ENCODE assay signal across 8 cellular contexts in the genomic region with DNA sequence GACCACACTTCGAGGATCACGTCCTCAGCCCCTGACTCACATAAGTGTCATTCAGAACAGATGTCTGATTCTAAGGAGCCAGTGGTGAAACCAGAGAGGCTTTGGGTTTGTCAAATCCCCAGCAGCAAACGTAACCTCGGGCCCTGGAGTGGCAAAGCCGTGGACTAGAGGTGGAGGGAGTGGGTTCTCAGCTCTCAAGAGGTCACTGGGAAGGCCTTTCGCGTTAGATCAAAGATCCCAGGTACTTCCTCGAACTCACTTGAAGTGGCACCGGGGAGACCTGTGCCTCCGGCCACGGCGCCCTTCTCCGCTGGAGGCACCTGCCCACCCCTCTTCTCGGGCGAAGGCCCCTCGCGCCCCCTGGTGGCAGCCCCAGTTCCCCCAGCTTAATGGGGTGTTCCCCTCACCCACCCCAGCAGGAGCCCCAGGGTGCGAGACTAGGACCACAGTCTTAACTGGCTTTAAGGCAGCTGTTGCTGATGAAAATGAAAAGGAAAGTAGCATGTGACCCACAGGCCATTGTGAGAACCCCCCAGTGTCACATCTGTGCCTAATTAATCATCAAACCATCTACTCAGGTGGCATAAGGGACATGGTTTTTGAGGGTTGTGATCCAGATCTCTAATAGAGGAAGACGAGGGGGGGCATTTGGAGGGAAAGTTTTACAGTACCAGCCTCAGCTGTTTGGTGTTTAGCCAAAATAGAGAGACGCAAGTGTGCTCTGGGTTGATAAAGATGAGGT. TPM values are rescaled to one million over a fixed set of nuclear protein-coding genes. Genes with fewer than 3 reads are reported as not detected.
A peak's percentile ranks its signal among the peaks of the same experiment; 100 is the strongest.
DNase-seq lines count a peak whose midpoint lies in the region; ATAC-seq, FAIRE-seq and TF ChIP-seq lines count a peak whose summit lies in the region.

No MANE protein-coding gene starts in this region.

- H3K4me1 ChIP-seq in BLaER1 (peaks cover 9% of the 10 kb centered on the region), OCI-LY7 (ENCODE audit: insufficient read depth, low read length, poor library complexity, severe bottlenecking) (peaks cover 28% of the 10 kb centered on the region), stomach (peaks cover 9 to 27% (median 17%) of the 10 kb centered on the region in 4 donors)

- peak overlapping the region; percentile 89 for H2AFZ ChIP-seq in OCI-LY7 (ENCODE audit: low read length)

- TF ChIP-seq POLR2A in stomach (IDR thresholded peaks at IDR 0.05): no peak

- H3K4me3 Mint-ChIP-seq in activated T-cell treated with anti-CD3 and anti-CD28 coated beads, Interleukin-2, amount 50 U/mL, for 4 hours: peak overlapping the region; percentile 80
- peak overlapping the region; percentile 80 for H3K4me3 Mint-ChIP-seq in nephron progenitor cell

- TF ChIP-seq CTCF in OCI-LY7 (conservative IDR thresholded peaks at IDR 0.05; ENCODE audit: low read length) (peak; percentile 98), nephron progenitor cell (IDR thresholded peaks at IDR 0.05) (peak; percentile 81), stomach (IDR thresholded peaks at IDR 0.05) (peak in 5 of 7 experiments; percentile 63 to 90 (median 86))

- ATAC-seq in HG03439 (IDR thresholded peaks at IDR 0.05; ENCODE audit: unreplicated experiment): peak; percentile 74
- peak; percentile 79 to 82 for ATAC-seq in activated T-cell treated with anti-CD3 and anti-CD28 coated beads, Interleukin-2, amount 50 U/mL, for 4 hours

- BruUV-seq in OCI-LY7 (replicated peaks; lab: Mats Ljungman, UMichigan): no TSS peak

- POLR2A ChIA-PET in OCI-LY7 (lab: Charles Lee): interaction anchor here (0.9 to 2.3 kb wide), 5 partner anchors 58 to 495 kb away, joined by 3 to 9 read pairs (median 6); no protein-coding TSS in a partner anchor

- no peaks in the 10 kb centered on the region for H3K9me3 Mint-ChIP-seq in activated T-cell treated with anti-CD3 and anti-CD28 coated beads, Interleukin-2, amount 50 U/mL, for 4 hours
- H3K9me3 Mint-ChIP-seq in nephron progenitor cell: no peaks in the 10 kb centered on the region

- H3K79me2 ChIP-seq in OCI-LY7 (ENCODE audit: insufficient read depth, low read depth, low read length): no peaks in the 10 kb centered on the region

- H3K9me3 ChIP-seq in BLaER1 (no peaks in the 10 kb centered on the region), OCI-LY7 (ENCODE audit: low read length) (no peaks in the 10 kb centered on the region), stomach (no peaks in the 10 kb centered on the region)

- FAIRE-seq in GM19239 (lab: Jason Lieb, UNC): peak; percentile 82

- no peak overlapping the region for H3K27ac ChIP-seq in BLaER1
- H3K27ac ChIP-seq in OCI-LY7 (ENCODE audit: low read depth, low read length, poor library complexity, severe bottlenecking): no peak overlapping the region
- H3K27ac ChIP-seq in stomach: peak overlapping the region in 1 of 5 donors; percentile 4

- H3K27ac Mint-ChIP-seq in nephron progenitor cell: no peak overlapping the region

- peaks cover 26% of the 10 kb centered on the region for H3K4me1 Mint-ChIP-seq in activated T-cell treated with anti-CD3 and anti-CD28 coated beads, Interleukin-2, amount 50 U/mL, for 4 hours (ENCODE audit: low read depth)
- H3K4me1 Mint-ChIP-seq in nephron progenitor cell: peaks cover 13% of the 10 kb centered on the region

- H3K4me2 ChIP-seq in BLaER1 (peak overlapping the region; percentile 62), OCI-LY7 (ENCODE audit: low read length) (peak overlapping the region; percentile 64)

- peaks cover 33% of the 10 kb centered on the region for H3K27me3 ChIP-seq in BLaER1
- peaks cover 0 to 46% (median 15%) of the 10 kb centered on the region in 3 donors for H3K27me3 ChIP-seq in stomach

- TF ChIP-seq EP300 in stomach (IDR thresholded peaks at IDR 0.05): no peak

- CTCF ChIA-PET in OCI-LY7 (lab: Charles Lee; ENCODE audit: unreplicated experiment): interaction anchor here (0.6 to 1.6 kb wide), 2 partner anchors 30 to 65 kb away, joined by 5 to 9 read pairs; no protein-coding TSS in a partner anchor

- H3K27me3 Mint-ChIP-seq in activated T-cell treated with anti-CD3 and anti-CD28 coated beads, Interleukin-2, amount 50 U/mL, for 4 hours (ENCODE audit: low read depth): peaks cover 9% of the 10 kb centered on the region
- peaks cover 77% of the 10 kb centered on the region for H3K27me3 Mint-ChIP-seq in nephron progenitor cell (ENCODE audit: low read depth, poor library complexity)

- no peaks in the 10 kb centered on the region for H3K36me3 Mint-ChIP-seq in activated T-cell treated with anti-CD3 and anti-CD28 coated beads, Interleukin-2, amount 50 U/mL, for 4 hours (ENCODE audit: insufficient read depth)
- H3K36me3 Mint-ChIP-seq in nephron progenitor cell (ENCODE audit: low read depth): no peaks in the 10 kb centered on the region

- intact Hi-C loops in OCI-LY7 (cut with micrococcal nuclease; ENCODE audit: unreplicated experiment) (loop anchor here (1.0 to 5.0 kb wide), 4 partner anchors 60 to 496 kb away; no protein-coding TSS in a partner anchor), stomach (cut with DNase I; ENCODE audit: low total_unique reads) (no loop called here)

- 6 to 25% (median 7%) methylated on average over 6 to 20 of the region's 20 CpGs for WGBS in stomach, 5 donors

- no peaks in the 10 kb centered on the region for H3K9me2 ChIP-seq in OCI-LY7 (ENCODE audit: insufficient read depth, low read length)

- no peaks in the 10 kb centered on the region for H4K20me1 ChIP-seq in BLaER1
- H4K20me1 ChIP-seq in OCI-LY7 (ENCODE audit: insufficient read depth, low read length): no peaks in the 10 kb centered on the region

- H3K9ac ChIP-seq in BLaER1: no peak overlapping the region

- H3K4me3 ChIP-seq in BLaER1 (peak overlapping the region; percentile 54), OCI-LY7 (ENCODE audit: low read depth, low read length, poor library complexity, severe bottlenecking) (peak overlapping the region; percentile 45), stomach (peak overlapping the region; percentile 42 to 60 (median 47))

- H3K36me3 ChIP-seq in BLaER1 (no peaks in the 10 kb centered on the region), OCI-LY7 (ENCODE audit: insufficient read depth, low read length) (no peaks in the 10 kb centered on the region), stomach (no peaks in the 10 kb centered on the region)

- DNase-seq in GM19239 (ENCODE audit: insufficient read length, low spot score) (peak; percentile 76), OCI-LY7 (ENCODE audit: low spot score) (peak; percentile 90), fibroblast of peridontal ligament (ENCODE audit: extremely low read depth) (peak; percentile 46), nephron progenitor cell (peak; percentile 83), stomach (peak; percentile 84)
- peak; percentile 81 for DNase-seq in activated T-cell treated with anti-CD3 and anti-CD28 coated beads, Interleukin-2, amount 50 U/mL, for 4 hours

RNA-seq across cellular contexts. Expression of gene ESR2, which starts 0.7 kb away (rescaled TPM):
- total RNA-seq in OCI-LY7 (2014; rRNA removed; shearing (Covaris generic)): 13.4 and 15.9 TPM in 2 replicates
- 30.4 and 37.7 TPM in 2 replicates for total RNA-seq in OCI-LY7 (2022)
- total RNA-seq in activated T-cell treated with anti-CD3 and anti-CD28 coated beads, Interleukin-2, amount 50 U/mL, for 4 hours: 1 to 10 TPM; 1.3 to 4.5 (median 4.4) TPM
- 1 to 10 TPM in 1 of 5 donors, under 1 TPM in 1, not detected in 3; 0.58 to 1.3 TPM for total RNA-seq in stomach
- polyA plus RNA-seq in stomach: under 1 TPM in 1 of 3 donors, not detected in 2; 0.08 TPM
